13 cellular contexts compared by ENCODE assay signal in genomic region chr6:157561929-157562810, GRCh38.
A peak's percentile ranks its signal among the peaks of the same experiment; 100 is the strongest.
DNase-seq lines count a peak whose midpoint lies in the region; ATAC-seq and TF ChIP-seq lines count a peak whose summit lies in the region.
"Had no signal": no experiment of that assay in that cellular context is flagged by ENCODE, and none has a peak within 500 bp of the region (broad histone marks: within the 10 kb centered on the region; RNA-seq: fewer than 3 reads in every experiment).

No MANE protein-coding gene starts in this region.

- no peaks in the 10 kb centered on the region for H3K9me3 ChIP-seq in SK-N-SH
- H3K9me3 ChIP-seq in spleen = no peaks in the 10 kb centered on the region
- H3K9me3 ChIP-seq: upper lobe of left lung had no signal

- POLR2A ChIA-PET in SK-N-SH (lab: Yijun Ruan, JAX) = no interaction called here

- H3K36me3 Mint-ChIP-seq in IgD-negative memory B cell = peaks cover 5% of the 10 kb centered on the region

- no peak overlapping the region for H3K27ac ChIP-seq in SK-N-SH (ENCODE audit: low read depth in 2 of 2, low read length in 1 of 2)
- H3K27ac ChIP-seq in spleen = peak overlapping the region; percentile 52 to 78 (median 71)
- H3K27ac ChIP-seq: 22Rv1, cardiac muscle cell, upper lobe of left lung, VCaP had no signal

- H4K20me1 ChIP-seq in SK-N-SH (ENCODE audit: insufficient read depth) = no peaks in the 10 kb centered on the region

- peak overlapping the region; percentile 9 to 91 (median 54) for H3K4me3 Mint-ChIP-seq in IgD-negative memory B cell

- CTCF ChIA-PET in SK-N-SH (lab: Yijun Ruan, JAX) = no interaction called here

- H3K36me3 ChIP-seq in SK-N-SH (replicated peaks in 1 of 2; ENCODE audit: control insufficient read depth in 1 of 2, insufficient read depth in 2 of 2, low read length in 1 of 2) = no peaks in the 10 kb centered on the region
- no peaks in the 10 kb centered on the region for H3K36me3 ChIP-seq in spleen
- H3K36me3 ChIP-seq: cardiac muscle cell, upper lobe of left lung had no signal

- H3K27me3 Mint-ChIP-seq in IgD-negative memory B cell = peaks cover 2% of the 10 kb centered on the region

- TF ChIP-seq POLR2A in spleen (IDR thresholded peaks at IDR 0.05) = no peak

- TF ChIP-seq RAD21 in SK-N-SH (IDR thresholded peaks at IDR 0.05; ENCODE audit: low read length) = no peak

- no peak overlapping the region for H3K9ac ChIP-seq in SK-N-SH

- H2AFZ ChIP-seq in SK-N-SH (ENCODE audit: low read depth) = no peak overlapping the region

- DNase-seq in SK-N-SH (peak; percentile 55), spleen (peak; percentile 88), cortex of kidney (lab: John Stamatoyannopoulos, UW) (no peak), CD1c-positive myeloid dendritic cell (ENCODE audit: extremely low spot score) (no peak), iPS-NIHi7 (ENCODE audit: extremely low spot score) (no peak)
- DNase-seq: NCI-H1930 had no signal

- no peaks in the 10 kb centered on the region for H3K9me3 Mint-ChIP-seq in IgD-negative memory B cell

- peaks cover 50 to 77% (median 73%) of the 10 kb centered on the region in 3 donors for H3K4me1 Mint-ChIP-seq in IgD-negative memory B cell

- no peak for TF ChIP-seq CTCF in SK-N-SH (IDR thresholded peaks at IDR 0.05)
- no peak for TF ChIP-seq CTCF in spleen (IDR thresholded peaks at IDR 0.05 in 8 of 11, conservative IDR thresholded peaks at IDR 0.05 in 3 of 11)

- intact Hi-C loops in spleen (cut with DNase I; ENCODE audit: low total_unique reads) = no loop called here

- TF ChIP-seq EP300 in SK-N-SH (IDR thresholded peaks at IDR 0.05; ENCODE audit: borderline replicate concordance in 1 of 2, low read depth in 1 of 2, low read length in 1 of 2) = no peak

- ATAC-seq in SK-N-SH treated with all-trans-retinoic acid at 6 μM for 48 hours (no peak), HG02623 (IDR thresholded peaks at IDR 0.05; ENCODE audit: unreplicated experiment) (peak; percentile 33)

- H3K4me1 ChIP-seq in SK-N-SH (ENCODE audit: control insufficient read depth in 1 of 2, insufficient read depth in 2 of 2, low read depth in 1 of 2, low read length in 1 of 2) = peaks cover 0 to 6% of the 10 kb centered on the region in 2 experiments; a peak in 1 of 4 replicates
- H3K4me1 ChIP-seq in spleen = peaks cover 11 to 86% (median 64%) of the 10 kb centered on the region in 6 donors

- H3K79me2 ChIP-seq in SK-N-SH (ENCODE audit: insufficient read depth) = no peaks in the 10 kb centered on the region

- H3K9me2 ChIP-seq in SK-N-SH = no peaks in the 10 kb centered on the region

- WGBS in SK-N-SH (ENCODE audit: low lambda C conversion rate) = 94% methylated on average over 6 of the region's 15 CpGs
- 70 to 80% (median 74%) methylated on average over 12 to 15 of the region's 15 CpGs for WGBS in spleen, 5 donors

- peak overlapping the region; percentile 85 to 94 (median 90) for H3K27ac Mint-ChIP-seq in IgD-negative memory B cell

- no peak overlapping the region for H3K4me2 ChIP-seq in SK-N-SH

- H3K27me3 ChIP-seq in SK-N-SH (ENCODE audit: insufficient read depth) = no peaks in the 10 kb centered on the region
- no peaks in the 10 kb centered on the region for H3K27me3 ChIP-seq in spleen (replicated peaks in 1 of 7)
- H3K27me3 ChIP-seq: cardiac muscle cell, upper lobe of left lung had no signal

- no peak overlapping the region for H3K4me3 ChIP-seq in SK-N-SH (ENCODE audit: low read depth in 2 of 2, low read length in 1 of 2)
- H3K4me3 ChIP-seq in spleen = peak overlapping the region in 1 of 8 donors; percentile 23
- H3K4me3 ChIP-seq: cardiac muscle cell, upper lobe of left lung had no signal

- H3F3A ChIP-seq in SK-N-SH (replicated peaks; ENCODE audit: insufficient read depth) = no peaks in the 10 kb centered on the region

TF ChIP-seq in SK-N-SH, 30 proteins besides CTCF, POLR2A, EP300 and RAD21 (continues in another document):
- TF ChIP-seq IRF3 (IDR thresholded peaks at IDR 0.05; ENCODE audit: low read depth, low read length) (no peak), ZBTB33 (IDR thresholded peaks at IDR 0.05; ENCODE audit: borderline replicate concordance, low read depth) (no peak), RXRA (IDR thresholded peaks at IDR 0.05; ENCODE audit: borderline replicate concordance, low read depth) (no peak), NRF1 (IDR thresholded peaks at IDR 0.05; ENCODE audit: low read depth, low read length) (no peak), POLR2AphosphoS5 (IDR thresholded peaks at IDR 0.05; ENCODE audit: low read depth, low read length) (no peak), GATA2 (CRISPR knock-in tag; IDR thresholded peaks at IDR 0.05) (no peak), FOXM1 (IDR thresholded peaks at IDR 0.05; ENCODE audit: low read depth) (no peak), MAX (IDR thresholded peaks at IDR 0.05; ENCODE audit: low read depth) (no peak), SMC3 (IDR thresholded peaks at IDR 0.05; ENCODE audit: low read depth, low read length) (no peak), GABPA (IDR thresholded peaks at IDR 0.05; ENCODE audit: low read depth) (no peak), RCOR1 (IDR thresholded peaks at IDR 0.05; ENCODE audit: low read length) (no peak)

TF ChIP-seq in SK-N-SH treated with all-trans-retinoic acid at 6 μM for 48 hours, 23 proteins besides CTCF, POLR2A, EP300 and RAD21:
- TF ChIP-seq CSDC2 (CRISPR knock-in tag; IDR thresholded peaks at IDR 0.05) (no peak), CSRNP3 (CRISPR knock-in tag; IDR thresholded peaks at IDR 0.05) (no peak), ZNF70 (CRISPR knock-in tag; IDR thresholded peaks at IDR 0.05) (no peak), ISL1 (CRISPR knock-in tag; IDR thresholded peaks at IDR 0.05) (no peak), ZFP3 (CRISPR knock-in tag; IDR thresholded peaks at IDR 0.05) (no peak), TOX (CRISPR knock-in tag; IDR thresholded peaks at IDR 0.05; ENCODE audit: borderline replicate concordance) (no peak), ZFP30 (CRISPR knock-in tag; IDR thresholded peaks at IDR 0.05) (no peak), PPARA (CRISPR knock-in tag; IDR thresholded peaks at IDR 0.05; ENCODE audit: borderline replicate concordance) (no peak), ZNF8 (CRISPR knock-in tag; IDR thresholded peaks at IDR 0.05) (no peak), POU6F1 (CRISPR knock-in tag; IDR thresholded peaks at IDR 0.05; ENCODE audit: borderline replicate concordance, low read depth) (no peak), ESRRG (CRISPR knock-in tag; IDR thresholded peaks at IDR 0.05) (no peak), ZNF565 (CRISPR knock-in tag; conservative IDR thresholded peaks at IDR 0.05; ENCODE audit: low read depth) (no peak), GLIS3 (CRISPR knock-in tag; IDR thresholded peaks at IDR 0.05) (no peak), CREB5 (CRISPR knock-in tag; IDR thresholded peaks at IDR 0.05; ENCODE audit: low read depth) (no peak), OSR1 (CRISPR knock-in tag; IDR thresholded peaks at IDR 0.05) (no peak)

Comparison
In these comparisons a context has a peak if more than half of its experiments do, and no peak if none do; other contexts are left out.
1. DNase-seq: peak in SK-N-SH (single experiment) and spleen (single experiment); none in cortex of kidney (single experiment), CD1c-positive myeloid dendritic cell (single experiment) and iPS-NIHi7 (single experiment).
2. H3K27ac ChIP-seq: peak in spleen (8 of 8); none in SK-N-SH (0 of 2).